13 cellular contexts compared by ENCODE assay signal in the genomic region with DNA sequence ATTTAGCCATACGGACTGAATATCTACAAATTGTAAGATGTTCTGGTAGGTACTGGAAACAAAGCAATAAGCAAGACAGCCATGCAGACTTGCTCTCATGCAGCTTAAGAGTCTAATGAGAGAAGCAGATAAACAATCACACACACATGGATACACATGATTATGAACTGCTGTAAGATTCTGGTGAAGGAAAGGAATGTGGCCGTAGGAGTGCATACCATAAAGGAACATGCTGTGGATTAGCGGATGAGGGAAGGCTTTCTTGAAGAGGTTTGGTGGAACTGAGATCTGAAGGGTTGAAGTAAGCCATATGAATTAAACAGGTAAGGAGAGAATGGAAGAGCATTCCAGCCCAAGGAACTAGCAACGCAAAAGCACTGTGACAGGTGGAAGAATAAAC. TPM values are rescaled to one million over a fixed set of nuclear protein-coding genes. Genes with fewer than 3 reads are reported as not detected.
DNase-seq lines count a peak whose midpoint lies in the region; ATAC-seq and TF ChIP-seq lines count a peak whose summit lies in the region.
"Had no signal": no experiment of that assay in that cellular context is flagged by ENCODE, and none has a peak within 500 bp of the region (broad histone marks: within the 10 kb centered on the region; RNA-seq: fewer than 3 reads in every experiment).

No MANE protein-coding gene starts in this region.

- DNase-seq in activated naive CD4-positive, alpha-beta T cell treated with anti-CD3 and anti-CD28 coated beads, Interleukin-2, amount 50 U/mL, for 72 hours (ENCODE audit: low spot score in 2 of 2): no peak
- DNase-seq in immature natural killer cell: no peak
- DNase-seq in non-pigmented ciliary epithelial cell (ENCODE audit: low read depth): peak; percentile 18
- no peak for DNase-seq in osteocyte (ENCODE audit: extremely low spot score, unreplicated experiment)
- DNase-seq in activated gamma-delta T cell treated with Interleukin-2 at 50 U/mL for 16 hours: no peak
- DNase-seq: AML-193; Caco-2; CD4-positive, alpha-beta T cell; GDM1; H9 had no signal

- peaks cover 29% of the 10 kb centered on the region for H3K36me3 Mint-ChIP-seq in activated naive CD4-positive, alpha-beta T cell treated with anti-CD3 and anti-CD28 coated beads, Interleukin-2, amount 50 U/mL, for 24 hours
- H3K36me3 Mint-ChIP-seq in activated naive CD4-positive, alpha-beta T cell treated with anti-CD3 and anti-CD28 coated beads, Interleukin-2, amount 50 U/mL, for 72 hours: peaks cover 23 to 32% of the 10 kb centered on the region in 2 donors
- peaks cover 17 to 39% (median 38%) of the 10 kb centered on the region in 3 donors for H3K36me3 Mint-ChIP-seq in immature natural killer cell
- peaks cover 36% of the 10 kb centered on the region for H3K36me3 Mint-ChIP-seq in osteocyte (ENCODE audit: unreplicated experiment)

- no peak for TF ChIP-seq CTCF in osteocyte (IDR thresholded peaks at IDR 0.05)

- H3K4me1 Mint-ChIP-seq in activated naive CD4-positive, alpha-beta T cell treated with anti-CD3 and anti-CD28 coated beads, Interleukin-2, amount 50 U/mL, for 24 hours: peaks cover 18% of the 10 kb centered on the region
- H3K4me1 Mint-ChIP-seq in immature natural killer cell (peaks cover 5 to 33% of the 10 kb centered on the region in 2 donors), osteocyte (ENCODE audit: unreplicated experiment) (no peaks in the 10 kb centered on the region)

- no peak overlapping the region for H3K4me3 Mint-ChIP-seq in activated naive CD4-positive, alpha-beta T cell treated with anti-CD3 and anti-CD28 coated beads, Interleukin-2, amount 50 U/mL, for 24 hours
- H3K4me3 Mint-ChIP-seq in immature natural killer cell (no peak overlapping the region), osteocyte (ENCODE audit: unreplicated experiment) (no peak overlapping the region)
- H3K4me3 Mint-ChIP-seq: CD4-positive, alpha-beta T cell; H9 had no signal

- no peaks in the 10 kb centered on the region for H3K9me3 Mint-ChIP-seq in activated naive CD4-positive, alpha-beta T cell treated with anti-CD3 and anti-CD28 coated beads, Interleukin-2, amount 50 U/mL, for 24 hours
- H3K9me3 Mint-ChIP-seq in activated naive CD4-positive, alpha-beta T cell treated with anti-CD3 and anti-CD28 coated beads, Interleukin-2, amount 50 U/mL, for 72 hours: no peaks in the 10 kb centered on the region
- H3K9me3 Mint-ChIP-seq in immature natural killer cell (no peaks in the 10 kb centered on the region), osteocyte (ENCODE audit: unreplicated experiment) (no peaks in the 10 kb centered on the region)
- H3K9me3 Mint-ChIP-seq: CD4-positive, alpha-beta T cell; H9 had no signal

- no peak for ATAC-seq in activated naive CD4-positive, alpha-beta T cell treated with anti-CD3 and anti-CD28 coated beads, Interleukin-2, amount 50 U/mL, for 72 hours
- no peak for ATAC-seq in HG02870 (IDR thresholded peaks at IDR 0.05; ENCODE audit: unreplicated experiment)
- ATAC-seq: A549 had no signal

- no peaks in the 10 kb centered on the region for H3K27me3 Mint-ChIP-seq in activated naive CD4-positive, alpha-beta T cell treated with anti-CD3 and anti-CD28 coated beads, Interleukin-2, amount 50 U/mL, for 24 hours
- H3K27me3 Mint-ChIP-seq in immature natural killer cell (ENCODE audit: low read depth in 3 of 3) (no peaks in the 10 kb centered on the region), osteocyte (ENCODE audit: unreplicated experiment) (no peaks in the 10 kb centered on the region)
- H3K27me3 Mint-ChIP-seq: CD4-positive, alpha-beta T cell had no signal

- H3K27ac Mint-ChIP-seq in activated naive CD4-positive, alpha-beta T cell treated with anti-CD3 and anti-CD28 coated beads, Interleukin-2, amount 50 U/mL, for 24 hours: peak overlapping the region; percentile 24
- no peak overlapping the region for H3K27ac Mint-ChIP-seq in activated naive CD4-positive, alpha-beta T cell treated with anti-CD3 and anti-CD28 coated beads, Interleukin-2, amount 50 U/mL, for 72 hours
- H3K27ac Mint-ChIP-seq in immature natural killer cell (peak overlapping the region in 5 of 6 donors; percentile 5 to 73 (median 56)), osteocyte (ENCODE audit: unreplicated experiment) (no peak overlapping the region)
- H3K27ac Mint-ChIP-seq: CD4-positive, alpha-beta T cell; H9 had no signal

RNA-seq across cellular contexts. Expression of a gene that starts 13.8 kb away (rescaled TPM):
- 10 to 100 TPM; 27.5 to 42.5 TPM for total RNA-seq in activated naive CD4-positive, alpha-beta T cell treated with anti-CD3 and anti-CD28 coated beads, Interleukin-2, amount 50 U/mL, for 72 hours
- polyA plus RNA-seq in immature natural killer cell: 1 to 10 TPM; 3.0 to 7.7 (median 4.2) TPM
- total RNA-seq in osteocyte: 23.3 and 26.9 TPM in 2 replicates

Comparison
In these comparisons a context has a peak if more than half of its experiments do, and no peak if none do; other contexts are left out.
1. H3K27ac Mint-ChIP-seq: peak in activated naive CD4-positive, alpha-beta T cell treated with anti-CD3 and anti-CD28 coated beads, Interleukin-2, amount 50 U/mL, for 24 hours (single experiment) and immature natural killer cell (5 of 6); none in activated naive CD4-positive, alpha-beta T cell treated with anti-CD3 and anti-CD28 coated beads, Interleukin-2, amount 50 U/mL, for 72 hours (0 of 2) and osteocyte (single experiment).